Comparison of ENCODE assay signal across 32 cellular contexts in the genomic region with DNA sequence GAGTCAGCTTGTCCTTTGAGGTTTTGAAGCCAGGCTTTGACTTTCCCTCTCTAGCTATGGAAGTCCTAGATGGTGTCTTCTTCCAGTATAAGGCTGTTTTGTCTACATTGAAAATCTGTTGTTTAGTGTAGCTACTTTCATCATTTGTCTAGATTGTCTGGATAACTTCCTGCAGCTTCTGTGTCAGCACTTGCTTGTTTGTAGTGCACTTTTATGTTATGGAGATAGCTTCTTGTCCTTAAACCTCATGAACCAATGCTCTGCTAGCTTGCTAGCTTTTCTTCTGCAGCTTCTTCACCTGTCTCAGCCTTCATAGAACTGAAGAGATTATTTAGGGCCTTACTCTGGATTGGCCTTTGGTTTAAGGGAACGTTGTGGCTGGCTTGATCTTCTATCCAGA.
"Had no signal": no experiment of that assay in that cellular context is flagged by ENCODE, and none has a peak within 500 bp of the region (broad histone marks: within the 10 kb centered on the region; RNA-seq: fewer than 3 reads in every experiment).

No MANE protein-coding gene starts in this region.

- H3K27ac ChIP-seq: ascending aorta, breast epithelium, cardiac muscle cell, colonic mucosa, epithelial cell of prostate, esophagus squamous epithelium, gastroesophageal sphincter, WERI-Rb-1 had no signal

- ATAC-seq: activated CD4-positive, CD25-positive, alpha-beta regulatory T cell treated with anti-CD3 and anti-CD28 coated beads, Interleukin-2, amount 50 U/mL, for 24 hours; activated CD8-positive, alpha-beta T cell treated with anti-CD3 and anti-CD28 coated beads for 36 hours; activated naive CD4-positive, alpha-beta T cell treated with anti-CD3 and anti-CD28 coated beads, Interleukin-2, amount 50 U/mL, for 72 hours; activated T-cell treated with anti-CD3 and anti-CD28 coated beads, Interleukin-2, amount 50 U/mL, for 72 hours; gastroesophageal sphincter; heart right ventricle had no signal

- H3K36me3 ChIP-seq: ascending aorta, breast epithelium, cardiac muscle cell, colonic mucosa, esophagus squamous epithelium, gastroesophageal sphincter, heart right ventricle, WERI-Rb-1 had no signal

- DNase-seq: activated B cell treated with CpG ODN at 0.5 μM for 24 hours; activated CD4-positive, alpha-beta T cell treated with anti-CD3 and anti-CD28 coated beads for 48 hours; activated CD4-positive, alpha-beta T cell treated with anti-CD3 and anti-CD28 coated beads, Interleukin-2, amount 50 U/mL, for 1 hour; activated CD4-positive, alpha-beta T cell treated with anti-CD3 and anti-CD28 coated beads, Interleukin-2, amount 50 U/mL, for 48 hours; activated CD8-positive, alpha-beta memory T cell treated with anti-CD3 and anti-CD28 coated beads for 24 hours; activated CD8-positive, alpha-beta T cell treated with anti-CD3 and anti-CD28 coated beads for 36 hours; activated gamma-delta T cell; activated naive CD4-positive, alpha-beta T cell; activated naive CD4-positive, alpha-beta T cell treated with anti-CD3 and anti-CD28 coated beads, Interleukin-2, amount 10 ng/mL, durations not matched to agents 7 days and 5 days; activated naive CD8-positive, alpha-beta T cell treated with anti-CD3 and anti-CD28 coated beads, Interleukin-2, amount 10 ng/mL, durations not matched to agents 7 days and 5 days; activated T-cell treated with anti-CD3 and anti-CD28 coated beads, Interleukin-2, amount 50 U/mL, for 72 hours; central memory CD4-positive, alpha-beta T cell; cerebellar nuclear complex; colonic mucosa; effector CD8-positive, alpha-beta T cell; esophagus squamous epithelium; foreskin melanocyte; heart right ventricle; T1000; WERI-Rb-1 had no signal

- H3K4me3 Mint-ChIP-seq: activated B cell treated with CpG ODN at 0.5 μM for 24 hours; activated CD8-positive, alpha-beta T cell treated with anti-CD3 and anti-CD28 coated beads for 36 hours; activated naive CD4-positive, alpha-beta T cell treated with anti-CD3 and anti-CD28 coated beads, Interleukin-2, amount 10 ng/mL, durations not matched to agents 7 days and 5 days; activated naive CD8-positive, alpha-beta T cell treated with anti-CD3 and anti-CD28 coated beads, Interleukin-2, amount 10 ng/mL, durations not matched to agents 7 days and 5 days; activated T-cell treated with anti-CD3 and anti-CD28 coated beads, Interleukin-2, amount 50 U/mL, for 72 hours; brain; T-helper 1 cell treated with Interleukin-12 subunit alpha and Interleukin-12 subunit beta and Interleukin-4 antibody, amounts not matched to agents 30 μg/mL and 1 μg/mL, for 36 hours; T-helper 2 cell treated with Interferon-gamma antibody and Interleukin-4, amounts not matched to agents 5 μg/mL and 100 μg/mL, for 36 hours had no signal

- H3K27me3 ChIP-seq: ascending aorta, breast epithelium, cardiac muscle cell, colonic mucosa, esophagus squamous epithelium, gastroesophageal sphincter, heart right ventricle had no signal

- H3K27ac Mint-ChIP-seq: activated B cell treated with CpG ODN at 0.5 μM for 24 hours; activated CD8-positive, alpha-beta T cell treated with anti-CD3 and anti-CD28 coated beads for 36 hours; activated naive CD4-positive, alpha-beta T cell treated with anti-CD3 and anti-CD28 coated beads, Interleukin-2, amount 10 ng/mL, durations not matched to agents 7 days and 5 days; activated naive CD4-positive, alpha-beta T cell treated with anti-CD3 and anti-CD28 coated beads, Interleukin-2, amount 50 U/mL, for 72 hours; activated naive CD8-positive, alpha-beta T cell treated with anti-CD3 and anti-CD28 coated beads, Interleukin-2, amount 10 ng/mL, durations not matched to agents 7 days and 5 days; activated T-cell treated with anti-CD3 and anti-CD28 coated beads, Interleukin-2, amount 50 U/mL, for 72 hours; brain; T-helper 1 cell treated with Interleukin-12 subunit alpha and Interleukin-12 subunit beta and Interleukin-4 antibody, amounts not matched to agents 30 μg/mL and 1 μg/mL, for 36 hours; T-helper 2 cell treated with Interferon-gamma antibody and Interleukin-4, amounts not matched to agents 5 μg/mL and 100 μg/mL, for 36 hours had no signal

- H3K4me1 ChIP-seq: breast epithelium had no signal

- H3K9me3 ChIP-seq: ascending aorta, breast epithelium, colonic mucosa, esophagus squamous epithelium, gastroesophageal sphincter, heart right ventricle had no signal

- H3K4me3 ChIP-seq: ascending aorta, breast epithelium, cardiac muscle cell, colonic mucosa, esophagus squamous epithelium, gastroesophageal sphincter, heart right ventricle had no signal

- H3K27me3 Mint-ChIP-seq: activated B cell treated with CpG ODN at 0.5 μM for 24 hours; activated CD8-positive, alpha-beta T cell treated with anti-CD3 and anti-CD28 coated beads for 36 hours; activated naive CD4-positive, alpha-beta T cell treated with anti-CD3 and anti-CD28 coated beads, Interleukin-2, amount 10 ng/mL, durations not matched to agents 7 days and 5 days; activated naive CD8-positive, alpha-beta T cell treated with anti-CD3 and anti-CD28 coated beads, Interleukin-2, amount 10 ng/mL, durations not matched to agents 7 days and 5 days; brain had no signal

- FAIRE-seq: endometrium, endothelial cell of umbilical vein had no signal

- H3K9me3 Mint-ChIP-seq: activated B cell treated with CpG ODN at 0.5 μM for 24 hours; activated CD8-positive, alpha-beta T cell treated with anti-CD3 and anti-CD28 coated beads for 36 hours; activated naive CD4-positive, alpha-beta T cell treated with anti-CD3 and anti-CD28 coated beads, Interleukin-2, amount 10 ng/mL, durations not matched to agents 7 days and 5 days; activated T-cell treated with anti-CD3 and anti-CD28 coated beads, Interleukin-2, amount 50 U/mL, for 72 hours; T-helper 1 cell treated with Interleukin-12 subunit alpha and Interleukin-12 subunit beta and Interleukin-4 antibody, amounts not matched to agents 30 μg/mL and 1 μg/mL, for 36 hours; T-helper 2 cell treated with Interferon-gamma antibody and Interleukin-4, amounts not matched to agents 5 μg/mL and 100 μg/mL, for 36 hours had no signal
